Comparison of ENCODE assay signal across 25 cellular contexts in genomic region chr7:135736586-135737305, GRCh38. TPM values are rescaled to one million over a fixed set of nuclear protein-coding genes. Genes with fewer than 3 reads are reported as not detected.
"Had no signal": no experiment of that assay in that cellular context is flagged by ENCODE, and none has a peak within 500 bp of the region (broad histone marks: within the 10 kb centered on the region; RNA-seq: fewer than 3 reads in every experiment).

No MANE protein-coding gene starts in this region.

- DNase-seq: activated CD4-positive, alpha-beta T cell treated with anti-CD3 and anti-CD28 coated beads for 4 hours; activated CD8-positive, alpha-beta memory T cell treated with anti-CD3 and anti-CD28 coated beads, Interleukin-2, amount 50 U/mL, for 4 hours; activated CD8-positive, alpha-beta T cell treated with anti-CD3 and anti-CD28 coated beads for 36 hours; activated naive CD4-positive, alpha-beta T cell treated with anti-CD3 and anti-CD28 coated beads, Interleukin-2, amount 50 U/mL, for 16 hours; activated naive CD8-positive, alpha-beta T cell treated with anti-CD3 and anti-CD28 coated beads, Interleukin-2, amount 10 ng/mL, durations not matched to agents 7 days and 5 days; activated T-cell treated with anti-CD3 and anti-CD28 coated beads, Interleukin-2, amount 50 U/mL, for 1 hour; aorta; body of pancreas; central memory CD4-positive, alpha-beta T cell; NCI-H1092; NCI-H1417; NCI-H1930; NCI-H2107; NCI-H2171 treated with DMSO at 0.1 percent for 48 hours; NCI-H226; NCI-H526; NCI-H774; SHP77 treated with DMSO at 0.1 percent for 48 hours had no signal

- H3K36me3 Mint-ChIP-seq: activated naive CD8-positive, alpha-beta T cell treated with anti-CD3 and anti-CD28 coated beads, Interleukin-2, amount 10 ng/mL, durations not matched to agents 7 days and 5 days had no signal

- H3K9me3 Mint-ChIP-seq: activated CD8-positive, alpha-beta T cell treated with anti-CD3 and anti-CD28 coated beads for 36 hours; activated naive CD8-positive, alpha-beta T cell treated with anti-CD3 and anti-CD28 coated beads, Interleukin-2, amount 10 ng/mL, durations not matched to agents 7 days and 5 days; T-helper 1 cell treated with Interleukin-12 subunit alpha and Interleukin-12 subunit beta and Interleukin-4 antibody, amounts not matched to agents 30 μg/mL and 1 μg/mL, for 36 hours had no signal

- ATAC-seq: activated CD4-positive, CD25-positive, alpha-beta regulatory T cell treated with anti-CD3 and anti-CD28 coated beads, Interleukin-2, amount 50 U/mL, for 24 hours; activated CD8-positive, alpha-beta T cell treated with anti-CD3 and anti-CD28 coated beads for 36 hours; body of pancreas had no signal

- H3K4me3 Mint-ChIP-seq: activated CD8-positive, alpha-beta T cell treated with anti-CD3 and anti-CD28 coated beads for 36 hours; activated naive CD8-positive, alpha-beta T cell treated with anti-CD3 and anti-CD28 coated beads, Interleukin-2, amount 10 ng/mL, durations not matched to agents 7 days and 5 days; T-helper 1 cell treated with Interleukin-12 subunit alpha and Interleukin-12 subunit beta and Interleukin-4 antibody, amounts not matched to agents 30 μg/mL and 1 μg/mL, for 36 hours had no signal

- H3K27me3 ChIP-seq: body of pancreas had no signal

- H3K27ac ChIP-seq: body of pancreas had no signal

- FAIRE-seq: bronchial epithelial cell had no signal

- H3K4me1 ChIP-seq: body of pancreas had no signal

- H3K27ac Mint-ChIP-seq: activated CD8-positive, alpha-beta T cell treated with anti-CD3 and anti-CD28 coated beads for 36 hours; activated naive CD8-positive, alpha-beta T cell treated with anti-CD3 and anti-CD28 coated beads, Interleukin-2, amount 10 ng/mL, durations not matched to agents 7 days and 5 days; T-helper 1 cell treated with Interleukin-12 subunit alpha and Interleukin-12 subunit beta and Interleukin-4 antibody, amounts not matched to agents 30 μg/mL and 1 μg/mL, for 36 hours had no signal

- H3K4me1 Mint-ChIP-seq: activated naive CD8-positive, alpha-beta T cell treated with anti-CD3 and anti-CD28 coated beads, Interleukin-2, amount 10 ng/mL, durations not matched to agents 7 days and 5 days had no signal

- H3K4me3 ChIP-seq: body of pancreas had no signal

- H3K9me3 ChIP-seq: body of pancreas had no signal

RNA-seq across cellular contexts. Expression of gene SLC13A4, which starts 8.8 kb away (rescaled TPM):
- total RNA-seq: activated CD8-positive, alpha-beta T cell treated with anti-CD3 and anti-CD28 coated beads for 36 hours; activated naive CD8-positive, alpha-beta T cell treated with anti-CD3 and anti-CD28 coated beads, Interleukin-2, amount 10 ng/mL, durations not matched to agents 7 days and 5 days; body of pancreas; chondrocyte; NCI-H460; OCI-LY7 had no signal

RNA-seq across cellular contexts. Expression of gene FAM180A, which starts 11.9 kb away (rescaled TPM):
- total RNA-seq: activated CD8-positive, alpha-beta T cell treated with anti-CD3 and anti-CD28 coated beads for 36 hours; activated naive CD8-positive, alpha-beta T cell treated with anti-CD3 and anti-CD28 coated beads, Interleukin-2, amount 10 ng/mL, durations not matched to agents 7 days and 5 days; NCI-H460; OCI-LY7; SK-MEL-5 had no signal
